Comparison of ENCODE assay signal across 15 cellular contexts in genomic region chr17:43521389-43521788, GRCh38. TPM values are rescaled to one million over a fixed set of nuclear protein-coding genes. Genes with fewer than 3 reads are reported as not detected.
DNase-seq lines count a peak whose midpoint lies in the region; ATAC-seq, FAIRE-seq and TF ChIP-seq lines count a peak whose summit lies in the region.
"Had no signal": no experiment of that assay in that cellular context is flagged by ENCODE, and none has a peak within 500 bp of the region (broad histone marks: within the 10 kb centered on the region; RNA-seq: fewer than 3 reads in every experiment).

No MANE protein-coding gene starts in this region.

- TF ChIP-seq POLR2A in K562 (conservative IDR thresholded peaks at IDR 0.05), result no peak

- no peaks in the 10 kb centered on the region for H3K9me2 ChIP-seq in GM23338 (ENCODE audit: insufficient read depth)

- H3K27ac ChIP-seq in GM23338 (ENCODE audit: low read depth) (no peak overlapping the region), K562 (ENCODE audit: extremely low read depth, low read depth, low read length) (no peak overlapping the region)
- H3K27ac ChIP-seq: 22Rv1, BLaER1 had no signal

- H3K4me1 ChIP-seq in GM23338 (ENCODE audit: insufficient read depth) (peaks cover 12% of the 10 kb centered on the region; the same call in 1 of the 2 replicates), K562 (replicated peaks in 1 of 2; ENCODE audit: control insufficient read depth in 2 of 2, insufficient read depth in 2 of 2, low read length in 2 of 2) (no peaks in the 10 kb centered on the region; a peak in 2 of 5 replicates)
- H3K4me1 ChIP-seq: BLaER1 had no signal

- no peak overlapping the region for H3K4me3 Mint-ChIP-seq in activated T-cell treated with anti-CD3 and anti-CD28 coated beads, Interleukin-2, amount 50 U/mL, for 24 hours
- H3K4me3 Mint-ChIP-seq in activated T-cell treated with anti-CD3 and anti-CD28 coated beads, Interleukin-2, amount 50 U/mL, for 72 hours, result no peak overlapping the region
- no peak overlapping the region for H3K4me3 Mint-ChIP-seq in GM23338
- H3K4me3 Mint-ChIP-seq: CD14-positive monocyte; CD4-positive, alpha-beta memory T cell had no signal

- POLR2A ChIA-PET in K562 (lab: Yijun Ruan, JAX), result no interaction called here

- no peak for TF ChIP-seq CTCF in GM23338 (conservative IDR thresholded peaks at IDR 0.05; ENCODE audit: low read depth in 2 of 2)
- no peak for TF ChIP-seq CTCF in K562 (IDR thresholded peaks at IDR 0.05 in 2 of 3, conservative IDR thresholded peaks at IDR 0.05 in 1 of 3; ENCODE audit: insufficient read depth in 2 of 3, low read depth in 1 of 3, low read length in 3 of 3)

- TF ChIP-seq RAD21 in K562 (CRISPR knock-in tag; conservative IDR thresholded peaks at IDR 0.05 in 1 of 2, IDR thresholded peaks at IDR 0.05 in 1 of 2), result no peak

- H3K36me3 ChIP-seq in GM23338 (ENCODE audit: insufficient read depth) (peaks cover 51% of the 10 kb centered on the region), K562 (ENCODE audit: control insufficient read depth, insufficient read depth, low read length) (peaks cover 91% of the 10 kb centered on the region)

- no peak overlapping the region for H3K27ac Mint-ChIP-seq in activated T-cell treated with anti-CD3 and anti-CD28 coated beads, Interleukin-2, amount 50 U/mL, for 24 hours
- H3K27ac Mint-ChIP-seq in activated T-cell treated with anti-CD3 and anti-CD28 coated beads, Interleukin-2, amount 50 U/mL, for 72 hours, result no peak overlapping the region
- peak overlapping the region; percentile 83; the same call in 1 of the 2 replicates for H3K27ac Mint-ChIP-seq in GM23338

- no peaks in the 10 kb centered on the region for H3K27me3 Mint-ChIP-seq in activated T-cell treated with anti-CD3 and anti-CD28 coated beads, Interleukin-2, amount 50 U/mL, for 24 hours
- no peaks in the 10 kb centered on the region for H3K27me3 Mint-ChIP-seq in activated T-cell treated with anti-CD3 and anti-CD28 coated beads, Interleukin-2, amount 50 U/mL, for 72 hours (ENCODE audit: low read depth)
- no peaks in the 10 kb centered on the region for H3K27me3 Mint-ChIP-seq in GM23338 (ENCODE audit: insufficient read depth, low read depth, poor library complexity)
- H3K27me3 Mint-ChIP-seq: CD4-positive, alpha-beta memory T cell had no signal

- H3K27me3 ChIP-seq in GM23338 (ENCODE audit: insufficient read depth) (no peaks in the 10 kb centered on the region), K562 (ENCODE audit: control insufficient read depth in 2 of 2, insufficient read depth in 2 of 2, low read length in 2 of 2) (no peaks in the 10 kb centered on the region)
- H3K27me3 ChIP-seq: BLaER1 had no signal

- peaks cover 97% of the 10 kb centered on the region for H3K36me3 Mint-ChIP-seq in activated T-cell treated with anti-CD3 and anti-CD28 coated beads, Interleukin-2, amount 50 U/mL, for 24 hours (ENCODE audit: low read depth)
- H3K36me3 Mint-ChIP-seq in activated T-cell treated with anti-CD3 and anti-CD28 coated beads, Interleukin-2, amount 50 U/mL, for 72 hours (ENCODE audit: insufficient read depth in 2 of 2), result peaks cover 10 to 21% of the 10 kb centered on the region in 2 donors
- peaks cover 71% of the 10 kb centered on the region for H3K36me3 Mint-ChIP-seq in GM23338 (ENCODE audit: low read depth)

- in situ Hi-C loops in K562 (cut with MboI), result no loop called here

- no peak for ATAC-seq in activated T-cell treated with anti-CD3 and anti-CD28 coated beads, Interleukin-2, amount 50 U/mL, for 72 hours (replicated peaks in 1 of 2)
- ATAC-seq in GM23338 (no peak), K562 (no peak), HG03442 (IDR thresholded peaks at IDR 0.05; ENCODE audit: unreplicated experiment) (no peak)

- DNase-seq in activated T-cell treated with anti-CD3 and anti-CD28 coated beads, Interleukin-2, amount 50 U/mL, for 24 hours, result peak; percentile 2
- DNase-seq in activated T-cell treated with anti-CD3 and anti-CD28 coated beads, Interleukin-2, amount 50 U/mL, for 72 hours, result no peak
- DNase-seq in GM23338 (ENCODE audit: low spot score) (no peak), K562 (ENCODE audit: extremely low read depth in 1 of 4, low spot score in 3 of 4) (no peak), mesenteric fat pad (ENCODE audit: low spot score) (peak; percentile 28), NCI-H748 treated with DMSO at 0.1 percent for 48 hours (lab: John Stamatoyannopoulos, UW) (no peak)
- DNase-seq: CD4-positive, alpha-beta memory T cell; DMS79 treated with DMSO at 0.1 percent for 48 hours; GF-D8; GOT3; H7 had no signal

- H3K9me3 Mint-ChIP-seq in activated T-cell treated with anti-CD3 and anti-CD28 coated beads, Interleukin-2, amount 50 U/mL, for 24 hours, result no peaks in the 10 kb centered on the region
- H3K9me3 Mint-ChIP-seq in activated T-cell treated with anti-CD3 and anti-CD28 coated beads, Interleukin-2, amount 50 U/mL, for 72 hours, result no peaks in the 10 kb centered on the region
- no peaks in the 10 kb centered on the region for H3K9me3 Mint-ChIP-seq in GM23338
- H3K9me3 Mint-ChIP-seq: CD14-positive monocyte; CD4-positive, alpha-beta memory T cell had no signal

- H3K9ac ChIP-seq in K562 (ENCODE audit: insufficient read depth in 1 of 2, low read depth in 2 of 2, low read length in 2 of 2), result no peak overlapping the region
- H3K9ac ChIP-seq: BLaER1 had no signal

- peaks cover 50% of the 10 kb centered on the region for H3F3A ChIP-seq in GM23338 (replicated peaks; ENCODE audit: low read depth)

- WGBS in K562 (ENCODE audit: insufficient coverage, low coverage, missing lambda C conversion rate), result 98% methylated on average over 4 of the region's 4 CpGs

- H3K4me3 ChIP-seq in GM23338 (no peak overlapping the region), K562 (no peak overlapping the region)
- H3K4me3 ChIP-seq: BLaER1 had no signal

- TF ChIP-seq EP300 in K562 (IDR thresholded peaks at IDR 0.05; ENCODE audit: low read length), result no peak

- FAIRE-seq in K562 (lab: Jason Lieb, UNC), result no peak

- H3K9me3 ChIP-seq in K562 (replicated peaks; ENCODE audit: control insufficient read depth, insufficient read depth, low read depth, low read length), result no peaks in the 10 kb centered on the region
- H3K9me3 ChIP-seq: BLaER1 had no signal

- peaks cover 15% of the 10 kb centered on the region for H3K4me1 Mint-ChIP-seq in activated T-cell treated with anti-CD3 and anti-CD28 coated beads, Interleukin-2, amount 50 U/mL, for 24 hours (ENCODE audit: low read depth)
- H3K4me1 Mint-ChIP-seq in activated T-cell treated with anti-CD3 and anti-CD28 coated beads, Interleukin-2, amount 50 U/mL, for 72 hours (ENCODE audit: low read depth), result peaks cover 18% of the 10 kb centered on the region
- peaks cover 23% of the 10 kb centered on the region for H3K4me1 Mint-ChIP-seq in GM23338
- H3K4me1 Mint-ChIP-seq: CD14-positive monocyte had no signal

- peaks cover 7% of the 10 kb centered on the region; the same call in 1 of the 2 replicates for H4K20me1 ChIP-seq in GM23338 (replicated peaks; ENCODE audit: insufficient read depth)
- H4K20me1 ChIP-seq in K562 (replicated peaks; ENCODE audit: control insufficient read depth, insufficient read depth, low read length), result peaks cover 3% of the 10 kb centered on the region; the same call in 1 of the 2 replicates

- CTCF ChIA-PET in K562 (lab: Yijun Ruan, JAX; ENCODE audit: low intra/inter-chr PET ratio), result interaction anchor here (0.7 to 2.4 kb wide), 3 partner anchors 34 to 152 kb away, joined by 3 to 20 read pairs (median 3); no protein-coding TSS in a partner anchor

- intact Hi-C loops in K562 (cut with micrococcal nuclease), result loop anchor here (2.0 kb wide), 2 partner anchors 55 to 155 kb away; no protein-coding TSS in a partner anchor

- no TSS peak for BruUV-seq in K562 (replicated peaks; lab: Mats Ljungman, UMichigan)

- H3K9me1 ChIP-seq in K562 (ENCODE audit: control insufficient read depth, insufficient read depth, low read length), result no peaks in the 10 kb centered on the region

- H3K4me2 ChIP-seq in GM23338 (no peak overlapping the region), K562 (ENCODE audit: insufficient read depth, low read length) (no peak overlapping the region)
- H3K4me2 ChIP-seq: BLaER1 had no signal

- H3K79me2 ChIP-seq in GM23338 (replicated peaks; ENCODE audit: insufficient read depth), result no peaks in the 10 kb centered on the region
- H3K79me2 ChIP-seq in K562 (ENCODE audit: control insufficient read depth, insufficient read depth, low read length), result no peaks in the 10 kb centered on the region

- H2AFZ ChIP-seq in GM23338 (no peak overlapping the region), K562 (ENCODE audit: low read depth, low read length) (no peak overlapping the region)

RNA-seq across cellular contexts. Expression of gene ETV4, which starts 24.8 kb away (rescaled TPM):
- 1 to 10 TPM; 1.2 to 2.1 TPM for total RNA-seq in activated T-cell treated with anti-CD3 and anti-CD28 coated beads, Interleukin-2, amount 50 U/mL, for 72 hours
- total RNA-seq in GM23338 (2014; rRNA removed; shearing (Covaris generic)), result 126 and 149 TPM in 2 replicates
- polyA plus RNA-seq in GM23338 (2016; fragmentation: Nextera tagmentation; extraction: Ambion mirVana) (93.1 and 97.2 TPM in 2 replicates), K562 (2011; rRNA removed) (27.0 and 35.6 TPM in 2 replicates), K562 (2014; fragmentation: Illumina TruSeq; extraction: Trizol) (64.1 and 67.3 TPM in 2 replicates), K562 (2014; fragmentation: Nextera tagmentation; extraction: Ambion mirVana) (1 to 10 TPM; 5.5 to 7.6 TPM), K562 (2014; rRNA removed) (45.4 and 47.1 TPM in 2 replicates)
- total RNA-seq in K562 (2011; cell fraction: chromatin; rRNA removed; ENCODE audit: low replicate concordance), result 23.1 and 47.9 TPM in 2 replicates
- 29.0 and 36.8 TPM in 2 replicates for total RNA-seq in K562 (2011; cell fraction: nucleolus; rRNA removed)
- total RNA-seq in K562 (2011; cell fraction: nucleoplasm; rRNA removed), result 31.4 and 33.5 TPM in 2 replicates
- total RNA-seq in K562 (2014; rRNA removed) (49.5 and 73.9 TPM in 2 replicates), K562 (2014; rRNA removed; fragmentation: Illumina TruSeq; extraction: Trizol) (16.6 and 19.8 TPM in 2 replicates), K562 (2015; rRNA removed; fragmentation: Illumina TruSeq; extraction: Trizol) (27.7 and 28.2 TPM in 2 replicates), K562 (2021) (65.2 and 66.3 TPM in 2 replicates), mesenteric fat pad (0.48 TPM)
- polyA plus RNA-seq in K562 (2011; cell fraction: cytosol; rRNA removed), result 29.9 and 46.7 TPM in 2 replicates
- polyA plus RNA-seq in K562 (2011; cell fraction: nucleus; rRNA removed), result 47.1 and 79.3 TPM in 2 replicates
- 52.8 and 66.3 TPM in 2 replicates for polyA plus RNA-seq in K562 (2012)
- polyA minus RNA-seq in K562 (2011; rRNA and poly(A)+ RNA removed), result 16.2 and 16.4 TPM in 2 replicates
- polyA minus RNA-seq in K562 (2011; cell fraction: cytosol; rRNA and poly(A)+ RNA removed), result 24.0 and 25.6 TPM in 2 replicates
- polyA minus RNA-seq in K562 (2011; cell fraction: nucleus; rRNA and poly(A)+ RNA removed), result 8.8 and 11.0 TPM in 2 replicates
- total RNA-seq: CD4-positive, alpha-beta memory T cell had no signal
- polyA plus RNA-seq: CD14-positive monocyte; CD4-positive, alpha-beta memory T cell had no signal

RNA-seq across cellular contexts. Expression of gene DHX8, which starts 37.6 kb away (rescaled TPM):
- 10 to 100 TPM; 53.8 to 61.1 TPM for total RNA-seq in activated T-cell treated with anti-CD3 and anti-CD28 coated beads, Interleukin-2, amount 50 U/mL, for 72 hours
- total RNA-seq in GM23338 (2014; rRNA removed; shearing (Covaris generic)), result 27.3 and 35.3 TPM in 2 replicates
- 81.1 and 89.2 TPM in 2 replicates for polyA plus RNA-seq in GM23338 (2016; fragmentation: Nextera tagmentation; extraction: Ambion mirVana)
- total RNA-seq in K562 (2011; cell fraction: chromatin; rRNA removed; ENCODE audit: low replicate concordance), result 44.2 and 47.1 TPM in 2 replicates
- 25.9 and 26.3 TPM in 2 replicates for total RNA-seq in K562 (2011; cell fraction: nucleolus; rRNA removed)
- 27.6 and 28.8 TPM in 2 replicates for total RNA-seq in K562 (2011; cell fraction: nucleoplasm; rRNA removed)
- 26.1 and 29.3 TPM in 2 replicates for total RNA-seq in K562 (2014; rRNA removed)
- 26.5 and 28.3 TPM in 2 replicates for total RNA-seq in K562 (2014; rRNA removed; fragmentation: Illumina TruSeq; extraction: Trizol)
- 25.6 and 29.2 TPM in 2 replicates for total RNA-seq in K562 (2015; rRNA removed; fragmentation: Illumina TruSeq; extraction: Trizol)
- 32.4 and 42.5 TPM in 2 replicates for total RNA-seq in K562 (2021)
- polyA plus RNA-seq in K562 (2011; rRNA removed), result 21.7 and 22.7 TPM in 2 replicates
- polyA plus RNA-seq in K562 (2011; cell fraction: cytosol; rRNA removed), result 19.2 and 23.4 TPM in 2 replicates
- polyA plus RNA-seq in K562 (2011; cell fraction: nucleus; rRNA removed), result 19.4 and 19.6 TPM in 2 replicates
- polyA plus RNA-seq in K562 (2012), result 17.2 and 19.9 TPM in 2 replicates
- polyA plus RNA-seq in K562 (2014; fragmentation: Illumina TruSeq; extraction: Trizol), result 27.2 and 27.7 TPM in 2 replicates
- polyA plus RNA-seq in K562 (2014; fragmentation: Nextera tagmentation; extraction: Ambion mirVana), result 10 to 100 TPM; 23.1 to 24.5 TPM
- polyA plus RNA-seq in K562 (2014; rRNA removed), result 16.7 TPM in 2 replicates
- polyA minus RNA-seq in K562 (2011; rRNA and poly(A)+ RNA removed), result 57.1 and 57.6 TPM in 2 replicates
- polyA minus RNA-seq in K562 (2011; cell fraction: cytosol; rRNA and poly(A)+ RNA removed), result 21.8 and 23.5 TPM in 2 replicates
- polyA minus RNA-seq in K562 (2011; cell fraction: nucleus; rRNA and poly(A)+ RNA removed), result 13.1 and 18.3 TPM in 2 replicates
- 37.0 TPM for total RNA-seq in mesenteric fat pad

Comparison
In these comparisons a context has a peak if more than half of its experiments do, and no peak if none do; other contexts are left out.
1. DNase-seq: peak in activated T-cell treated with anti-CD3 and anti-CD28 coated beads, Interleukin-2, amount 50 U/mL, for 24 hours (single experiment) and mesenteric fat pad (single experiment); none in activated T-cell treated with anti-CD3 and anti-CD28 coated beads, Interleukin-2, amount 50 U/mL, for 72 hours (0 of 2), GM23338 (single experiment), K562 (0 of 4) and NCI-H748 treated with DMSO at 0.1 percent for 48 hours (single experiment).
2. RNA of gene ETV4, which starts 24.8 kb away (total RNA-seq): 126 to 149 TPM in GM23338 and 16.6 to 73.9 TPM in K562; 1.2 to 2.1 TPM in activated T-cell treated with anti-CD3 and anti-CD28 coated beads, Interleukin-2, amount 50 U/mL, for 72 hours and 0.48 TPM in mesenteric fat pad (single experiment); every median in the first group is over 4 times any median in the second.